Comparison of ENCODE assay signal across 8 cellular contexts in genomic region chr16:75109732-75110243, GRCh38. TPM values are rescaled to one million over a fixed set of nuclear protein-coding genes. Genes with fewer than 3 reads are reported as not detected.
DNase-seq lines count a peak whose midpoint lies in the region; ATAC-seq and TF ChIP-seq lines count a peak whose summit lies in the region.

No MANE protein-coding gene starts in this region.

- ATAC-seq in GM18867 (IDR thresholded peaks at IDR 0.05; ENCODE audit: unreplicated experiment) = no peak
- no peak for ATAC-seq in HG02970 (IDR thresholded peaks at IDR 0.05; ENCODE audit: low FRiP score, unreplicated experiment)
- ATAC-seq in GM19395 (IDR thresholded peaks at IDR 0.05; ENCODE audit: unreplicated experiment) = no peak

- WGBS in lower leg skin, 2 donors = 41 to 57% methylated on average over 4 to 10 of the region's 10 CpGs

- H3K4me3 ChIP-seq in lower leg skin (ENCODE audit: low read depth, poor library complexity, severe bottlenecking) = no peak overlapping the region

- peak; percentile 26 for DNase-seq in DMS 273 treated with DMSO at 0.1 percent for 48 hours (lab: John Stamatoyannopoulos, UW)
- DNase-seq in NCI-H1092 treated with DMSO at 0.1 percent for 48 hours (lab: John Stamatoyannopoulos, UW) = peak; percentile 46
- DNase-seq in midbrain (lab: John Stamatoyannopoulos, UW) = peak; percentile 58
- no peak for DNase-seq in lower leg skin (ENCODE audit: low spot score in 2 of 2)

- H3K27me3 Mint-ChIP-seq in brain = no peaks in the 10 kb centered on the region

- no peak for TF ChIP-seq POLR2A in lower leg skin (IDR thresholded peaks at IDR 0.05)

- peak overlapping the region; percentile 86 to 98 (median 94) for H3K27ac Mint-ChIP-seq in brain

- TF ChIP-seq CTCF in brain (conservative IDR thresholded peaks at IDR 0.05) (no peak), lower leg skin (IDR thresholded peaks at IDR 0.05) (no peak)

- H3K4me3 Mint-ChIP-seq in brain = peak overlapping the region in 3 of 5 experiments; percentile 51 to 78 (median 67)

- peaks cover 2% of the 10 kb centered on the region for H3K36me3 Mint-ChIP-seq in brain

- intact Hi-C loops in lower leg skin (cut with DNase I; ENCODE audit: low total_unique reads) = loop anchor here (2.0 to 10.0 kb wide), 2 partner anchors 111 to 295 kb away; partner anchors contain the start of gene ZNRF1

- peaks cover 64% of the 10 kb centered on the region for H3K4me1 Mint-ChIP-seq in brain

- no peaks in the 10 kb centered on the region for H3K9me3 Mint-ChIP-seq in brain

RNA-seq across cellular contexts. Expression of gene LDHD, which starts 6.8 kb away (rescaled TPM):
- polyA plus RNA-seq in brain (ENCODE audit: insufficient read depth, low read depth, low replicate concordance) = 9.0 TPM
- total RNA-seq in lower leg skin = 10 to 100 TPM in 2 of 4 donors, 1 to 10 TPM in 2; 5.9 to 21.9 (median 8.9) TPM

RNA-seq across cellular contexts. Expression of gene ZFP1, which starts 38.5 kb away (rescaled TPM):
- polyA plus RNA-seq in brain (ENCODE audit: insufficient read depth, low read depth, low replicate concordance) = 17.3 TPM
- 1 to 10 TPM; 4.8 to 8.7 (median 6.5) TPM for total RNA-seq in lower leg skin

Comparison
In these comparisons a context has a peak if more than half of its experiments do, and no peak if none do; other contexts are left out.
1. DNase-seq: peak in DMS 273 treated with DMSO at 0.1 percent for 48 hours (single experiment), NCI-H1092 treated with DMSO at 0.1 percent for 48 hours (single experiment) and midbrain (single experiment); none in lower leg skin (0 of 2).